Comparison of ENCODE assay signal across 8 cellular contexts in the genomic region with DNA sequence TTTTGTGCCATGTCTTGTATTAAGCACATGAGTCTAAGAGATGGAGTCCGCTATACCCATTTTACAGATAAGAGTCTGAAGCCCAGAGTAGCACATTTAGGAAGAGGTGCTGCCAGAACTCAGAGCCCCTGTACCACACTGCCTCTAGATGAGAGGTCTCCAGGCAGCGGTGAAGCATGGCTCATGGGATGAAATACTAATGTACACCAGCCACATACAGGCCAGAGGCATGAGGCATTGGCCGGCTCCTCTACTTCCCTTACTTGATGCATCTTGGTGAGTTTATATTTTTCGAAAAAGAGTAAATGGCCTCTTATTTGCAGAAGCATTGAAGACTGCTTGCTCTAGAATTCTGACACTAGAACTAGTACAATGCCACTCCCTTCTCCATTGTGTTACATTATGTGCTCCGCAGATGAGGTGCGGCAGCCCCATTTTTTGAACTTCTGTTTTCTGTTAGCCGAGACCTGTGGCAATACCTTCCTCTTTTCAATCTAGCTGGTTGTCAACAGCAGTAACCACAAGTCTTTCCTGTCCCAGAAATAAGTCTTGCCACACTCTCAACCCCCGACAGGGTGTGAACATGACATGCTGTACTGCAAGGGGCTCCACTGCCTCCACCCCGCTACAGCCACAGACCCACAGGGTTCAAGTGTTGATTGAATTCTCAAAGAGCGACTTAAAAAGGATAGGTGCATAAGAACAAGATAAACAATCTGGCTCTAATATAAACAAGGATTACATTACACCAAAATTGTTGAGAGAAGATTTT.
DNase-seq lines count a peak whose midpoint lies in the region; ATAC-seq and TF ChIP-seq lines count a peak whose summit lies in the region.

No MANE protein-coding gene starts in this region.

- H3K27ac ChIP-seq in ascending aorta (peak overlapping the region in 1 of 2 donors; percentile 37), neural cell (ENCODE audit: low read length) (peak overlapping the region; percentile 84)

- ATAC-seq in GM18868 (IDR thresholded peaks at IDR 0.05; ENCODE audit: unreplicated experiment) (peak; percentile 74), HG03025 (IDR thresholded peaks at IDR 0.05; ENCODE audit: low FRiP score, unreplicated experiment) (peak; percentile 71)

- no peak overlapping the region for H3K4me2 ChIP-seq in neural cell (ENCODE audit: low read length)

- H2AFZ ChIP-seq in neural cell (ENCODE audit: low read depth, low read length) = no peak overlapping the region

- peaks cover 32% of the 10 kb centered on the region for H3K27me3 Mint-ChIP-seq in Caco-2 (ENCODE audit: insufficient read depth, unreplicated experiment)

- H3K9me2 ChIP-seq in neural cell (ENCODE audit: insufficient read depth, low read length) = no peaks in the 10 kb centered on the region

- no peak overlapping the region for H3K27ac Mint-ChIP-seq in Caco-2 (ENCODE audit: unreplicated experiment)

- POLR2A ChIA-PET in Caco-2 (lab: Charles Lee) = no interaction called here

- TF ChIP-seq CTCF in ascending aorta (IDR thresholded peaks at IDR 0.05) (no peak), neural cell (IDR thresholded peaks at IDR 0.05; ENCODE audit: poor library complexity, severe bottlenecking) (no peak), Caco-2 (IDR thresholded peaks at IDR 0.05; ENCODE audit: insufficient read depth in 1 of 2, low read depth in 1 of 2, low read length in 1 of 2, severe bottlenecking in 1 of 2, unreplicated experiment in 1 of 2) (no peak)

- H3K9ac ChIP-seq in neural cell (ENCODE audit: low read length) = no peak overlapping the region

- CTCF ChIA-PET in Caco-2 (lab: Charles Lee) = no interaction called here

- no peaks in the 10 kb centered on the region for H3K27me3 ChIP-seq in ascending aorta
- H3K27me3 ChIP-seq in neural cell (ENCODE audit: insufficient read depth, low read depth, low read length) = no peaks in the 10 kb centered on the region
- H3K27me3 ChIP-seq in Caco-2 (replicated peaks; ENCODE audit: control insufficient read depth, insufficient read depth, low read length) = no peaks in the 10 kb centered on the region

- H3K36me3 Mint-ChIP-seq in Caco-2 (ENCODE audit: insufficient read depth, unreplicated experiment) = no peaks in the 10 kb centered on the region

- DNase-seq in T-helper 1 cell (peak; percentile 34 to 94 (median 65)), ascending aorta (ENCODE audit: low spot score in 2 of 2) (peak; percentile 55 to 84), Caco-2 (no peak), occipital lobe (lab: John Stamatoyannopoulos, UW) (no peak), retina (no peak)

- H3K4me1 ChIP-seq in ascending aorta = peaks cover 5 to 10% of the 10 kb centered on the region in 2 donors
- no peaks in the 10 kb centered on the region for H3K4me1 ChIP-seq in Caco-2

- intact Hi-C loops in ascending aorta (cut with DNase I) = no loop called here
- intact Hi-C loops in Caco-2 (cut with micrococcal nuclease; ENCODE audit: unreplicated experiment) = no loop called here

- H4K20me1 ChIP-seq in neural cell (ENCODE audit: insufficient read depth) = no peaks in the 10 kb centered on the region

- no peaks in the 10 kb centered on the region for H3K36me3 ChIP-seq in ascending aorta
- no peaks in the 10 kb centered on the region for H3K36me3 ChIP-seq in neural cell (ENCODE audit: insufficient read depth, low read length)
- no peaks in the 10 kb centered on the region for H3K36me3 ChIP-seq in Caco-2 (ENCODE audit: control insufficient read depth, insufficient read depth, low read length)

- H3K4me1 Mint-ChIP-seq in Caco-2 (ENCODE audit: low read depth, unreplicated experiment) = no peaks in the 10 kb centered on the region

- TF ChIP-seq EP300 in neural cell (conservative IDR thresholded peaks at IDR 0.05; ENCODE audit: poor library complexity, severe bottlenecking) = no peak

- peaks cover 36% of the 10 kb centered on the region for H3K79me2 ChIP-seq in neural cell (replicated peaks; ENCODE audit: insufficient read depth, low read length)

- no peaks in the 10 kb centered on the region for H3F3A ChIP-seq in neural cell (ENCODE audit: insufficient read depth, low read length, poor library complexity, severe bottlenecking)

- H3K9me3 Mint-ChIP-seq in Caco-2 (ENCODE audit: unreplicated experiment) = peaks cover 21% of the 10 kb centered on the region

- no TSS peak for BruUV-seq in Caco-2 (replicated peaks; lab: Mats Ljungman, UMichigan)

- H3K4me3 ChIP-seq in ascending aorta = no peak overlapping the region
- H3K4me3 ChIP-seq in neural cell (ENCODE audit: low read length) = no peak overlapping the region
- no peak overlapping the region for H3K4me3 ChIP-seq in Caco-2 (ENCODE audit: low read depth, low read length)

- H3K9me3 ChIP-seq in ascending aorta (no peaks in the 10 kb centered on the region), neural cell (ENCODE audit: low read length) (no peaks in the 10 kb centered on the region), Caco-2 (peaks cover 7% of the 10 kb centered on the region; the same call in 1 of the 2 replicates)

- no peak for TF ChIP-seq RAD21 in neural cell (conservative IDR thresholded peaks at IDR 0.05)

- no peak overlapping the region for H3K4me3 Mint-ChIP-seq in Caco-2 (ENCODE audit: unreplicated experiment)

TF ChIP-seq in neural cell, 6 proteins besides CTCF, POLR2A, EP300 and RAD21:
- TF ChIP-seq, protein P1, sequence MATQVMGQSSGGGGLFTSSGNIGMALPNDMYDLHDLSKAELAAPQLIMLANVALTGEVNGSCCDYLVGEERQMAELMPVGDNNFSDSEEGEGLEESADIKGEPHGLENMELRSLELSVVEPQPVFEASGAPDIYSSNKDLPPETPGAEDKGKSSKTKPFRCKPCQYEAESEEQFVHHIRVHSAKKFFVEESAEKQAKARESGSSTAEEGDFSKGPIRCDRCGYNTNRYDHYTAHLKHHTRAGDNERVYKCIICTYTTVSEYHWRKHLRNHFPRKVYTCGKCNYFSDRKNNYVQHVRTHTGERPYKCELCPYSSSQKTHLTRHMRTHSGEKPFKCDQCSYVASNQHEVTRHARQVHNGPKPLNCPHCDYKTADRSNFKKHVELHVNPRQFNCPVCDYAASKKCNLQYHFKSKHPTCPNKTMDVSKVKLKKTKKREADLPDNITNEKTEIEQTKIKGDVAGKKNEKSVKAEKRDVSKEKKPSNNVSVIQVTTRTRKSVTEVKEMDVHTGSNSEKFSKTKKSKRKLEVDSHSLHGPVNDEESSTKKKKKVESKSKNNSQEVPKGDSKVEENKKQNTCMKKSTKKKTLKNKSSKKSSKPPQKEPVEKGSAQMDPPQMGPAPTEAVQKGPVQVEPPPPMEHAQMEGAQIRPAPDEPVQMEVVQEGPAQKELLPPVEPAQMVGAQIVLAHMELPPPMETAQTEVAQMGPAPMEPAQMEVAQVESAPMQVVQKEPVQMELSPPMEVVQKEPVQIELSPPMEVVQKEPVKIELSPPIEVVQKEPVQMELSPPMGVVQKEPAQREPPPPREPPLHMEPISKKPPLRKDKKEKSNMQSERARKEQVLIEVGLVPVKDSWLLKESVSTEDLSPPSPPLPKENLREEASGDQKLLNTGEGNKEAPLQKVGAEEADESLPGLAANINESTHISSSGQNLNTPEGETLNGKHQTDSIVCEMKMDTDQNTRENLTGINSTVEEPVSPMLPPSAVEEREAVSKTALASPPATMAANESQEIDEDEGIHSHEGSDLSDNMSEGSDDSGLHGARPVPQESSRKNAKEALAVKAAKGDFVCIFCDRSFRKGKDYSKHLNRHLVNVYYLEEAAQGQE (IDR thresholded peaks at IDR 0.05; ENCODE audit: borderline replicate concordance) = no peak
- no peak for TF ChIP-seq MXI1 (conservative IDR thresholded peaks at IDR 0.05; ENCODE audit: poor library complexity, severe bottlenecking)
- no peak for TF ChIP-seq POLR2AphosphoS5 (IDR thresholded peaks at IDR 0.05)
- TF ChIP-seq TAF1 (IDR thresholded peaks at IDR 0.05; ENCODE audit: low read depth) = no peak
- TF ChIP-seq SMC3 (conservative IDR thresholded peaks at IDR 0.05; ENCODE audit: poor library complexity) = no peak
- no peak for TF ChIP-seq EZH2 (IDR thresholded peaks at IDR 0.05; ENCODE audit: borderline replicate concordance, insufficient read depth, low read length, poor library complexity, severe bottlenecking)
TF ChIP-seq in neural cell: peak in this region for 0.

Comparison
In these comparisons a context has a peak if more than half of its experiments do, and no peak if none do; other contexts are left out.
1. DNase-seq: peak in T-helper 1 cell (5 of 5) and ascending aorta (2 of 2); none in Caco-2 (0 of 2), occipital lobe (single experiment) and retina (single experiment).